ENCODE assay signal across 14 cellular contexts in the genomic region with DNA sequence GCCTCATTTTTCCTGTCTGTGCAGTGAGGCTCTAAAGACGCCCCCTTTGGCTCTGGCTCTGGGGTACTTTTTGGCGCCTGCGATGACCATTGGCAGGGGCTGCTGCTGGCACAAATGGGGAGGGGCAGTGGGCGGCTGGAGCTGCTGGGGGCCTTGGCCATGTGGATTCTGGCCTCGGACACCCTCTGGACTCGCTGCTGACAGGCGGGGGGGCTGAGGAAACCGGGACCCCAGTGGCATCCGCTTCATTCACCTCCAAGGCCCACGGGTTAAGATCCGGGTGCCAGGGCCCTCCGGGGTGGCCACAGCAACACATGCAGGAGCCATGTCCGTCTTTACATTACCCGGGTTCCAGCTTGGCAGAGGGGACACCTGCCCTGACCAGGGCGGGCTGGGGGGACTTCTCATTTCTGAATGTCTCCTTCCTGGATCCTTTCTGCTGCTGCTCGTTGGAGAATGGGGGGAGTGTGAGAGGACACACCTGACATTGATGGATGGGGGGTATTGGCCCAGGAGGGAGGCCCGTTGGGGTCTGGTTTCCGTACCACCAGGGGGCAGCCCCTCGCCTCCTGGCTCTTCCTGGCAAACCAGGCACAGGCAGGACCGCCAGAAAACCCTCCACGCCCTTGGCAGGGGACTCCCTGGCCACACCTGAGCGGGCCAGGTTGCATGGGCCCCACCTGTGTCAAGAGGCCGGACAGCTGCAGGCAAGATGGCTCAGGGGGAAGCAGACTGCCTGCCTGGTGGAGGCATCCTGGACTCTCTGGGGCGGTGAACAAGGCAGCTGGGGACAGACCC. TPM values are rescaled to one million over a fixed set of nuclear protein-coding genes. Genes with fewer than 3 reads are reported as not detected.
DNase-seq lines count a peak whose midpoint lies in the region; ATAC-seq and TF ChIP-seq lines count a peak whose summit lies in the region.
"Had no signal": no experiment of that assay in that cellular context is flagged by ENCODE, and none has a peak within 500 bp of the region (broad histone marks: within the 10 kb centered on the region; RNA-seq: fewer than 3 reads in every experiment).

No MANE protein-coding gene starts in this region.

- H3K36me3 Mint-ChIP-seq in activated naive CD8-positive, alpha-beta T cell treated with anti-CD3 and anti-CD28 coated beads, Interleukin-2, amount 10 ng/mL, durations not matched to agents 7 days and 5 days = peaks cover 3% of the 10 kb centered on the region
- H3K36me3 Mint-ChIP-seq in activated naive CD8-positive, alpha-beta T cell treated with anti-CD3 and anti-CD28 coated beads, Interleukin-2, amount 50 U/mL, for 24 hours (ENCODE audit: low read depth) = no peaks in the 10 kb centered on the region
- H3K36me3 Mint-ChIP-seq in activated T-helper 17 cell treated with anti-CD3 and anti-CD28 coated beads, Interleukin-2, amount 50 U/mL, for 72 hours (ENCODE audit: low read depth) = no peaks in the 10 kb centered on the region

- no peaks in the 10 kb centered on the region for H3K9me3 Mint-ChIP-seq in activated naive CD8-positive, alpha-beta T cell treated with anti-CD3 and anti-CD28 coated beads, Interleukin-2, amount 10 ng/mL, durations not matched to agents 7 days and 5 days
- no peaks in the 10 kb centered on the region for H3K9me3 Mint-ChIP-seq in activated naive CD8-positive, alpha-beta T cell treated with anti-CD3 and anti-CD28 coated beads, Interleukin-2, amount 50 U/mL, for 24 hours
- no peaks in the 10 kb centered on the region for H3K9me3 Mint-ChIP-seq in activated T-helper 17 cell treated with anti-CD3 and anti-CD28 coated beads, Interleukin-2, amount 50 U/mL, for 72 hours

- TF ChIP-seq CTCF in NB4 (IDR thresholded peaks at IDR 0.05; ENCODE audit: low read depth, low read length) = peak; percentile 30
- TF ChIP-seq CTCF in stomach (IDR thresholded peaks at IDR 0.05) = no peak

- H3K9me3 ChIP-seq in endocrine pancreas (ENCODE audit: control insufficient read depth, low read length) (no peaks in the 10 kb centered on the region), stomach (peaks cover 0 to 2% (median under 1%) of the 10 kb centered on the region in 4 donors)

- DNase-seq in activated naive CD8-positive, alpha-beta T cell treated with anti-CD3 and anti-CD28 coated beads, Interleukin-2, amount 10 ng/mL, durations not matched to agents 7 days and 5 days = no peak
- no peak for DNase-seq in activated naive CD8-positive, alpha-beta T cell treated with anti-CD3 and anti-CD28 coated beads, Interleukin-2, amount 50 U/mL, for 24 hours
- DNase-seq in NB4 (ENCODE audit: low read depth) (no peak), stomach (peak; percentile 48)
- DNase-seq: AML-193; hypothalamus; NCI-H526 treated with DMSO at 0.1 percent for 48 hours; stimulated activated CD4-positive, alpha-beta T cell treated with anti-CD3 and anti-CD28 coated beads, Interleukin-15, amount 100 ng/mL, for 24 hours had no signal

- TF ChIP-seq POLR2A in NB4 (IDR thresholded peaks at IDR 0.05; ENCODE audit: extremely low read depth, insufficient read length) (no peak), stomach (IDR thresholded peaks at IDR 0.05) (no peak)

- ATAC-seq in activated naive CD8-positive, alpha-beta T cell treated with anti-CD3 and anti-CD28 coated beads, Interleukin-2, amount 10 ng/mL, durations not matched to agents 7 days and 5 days (ENCODE audit: low read depth) = no peak
- ATAC-seq in activated naive CD8-positive, alpha-beta T cell treated with anti-CD3 and anti-CD28 coated beads, Interleukin-2, amount 50 U/mL, for 24 hours = no peak
- no peak for ATAC-seq in GM18867 (IDR thresholded peaks at IDR 0.05; ENCODE audit: unreplicated experiment)
- ATAC-seq in activated T-helper 17 cell treated with anti-CD3 and anti-CD28 coated beads, Interleukin-2, amount 50 U/mL, for 72 hours (replicated peaks) = no peak
- no peak for ATAC-seq in GM21576 (IDR thresholded peaks at IDR 0.05; ENCODE audit: unreplicated experiment)
- ATAC-seq: activated CD4-positive, CD25-positive, alpha-beta regulatory T cell treated with anti-CD3 and anti-CD28 coated beads, Interleukin-2, amount 50 U/mL, for 24 hours had no signal

- no peaks in the 10 kb centered on the region for H3K4me1 ChIP-seq in endocrine pancreas (ENCODE audit: control insufficient read depth, insufficient read depth, low read length)
- peaks cover 74 to 97% (median 91%) of the 10 kb centered on the region in 4 donors for H3K4me1 ChIP-seq in stomach

- H3K9ac ChIP-seq in endocrine pancreas (ENCODE audit: control insufficient read depth, insufficient read depth, low read length) = peak overlapping the region; percentile 20

- no peak overlapping the region for H3K4me3 ChIP-seq in NB4 (ENCODE audit: low read depth, low read length)
- H3K4me3 ChIP-seq in endocrine pancreas (ENCODE audit: control insufficient read depth, insufficient read depth, low read length) = no peak overlapping the region
- H3K4me3 ChIP-seq in stomach = no peak overlapping the region
- H3K4me3 ChIP-seq: SK-N-MC had no signal

- no peak for TF ChIP-seq EP300 in stomach (IDR thresholded peaks at IDR 0.05)

- H3K27me3 ChIP-seq in endocrine pancreas (ENCODE audit: control insufficient read depth, insufficient read depth, low read length) = no peaks in the 10 kb centered on the region
- no peaks in the 10 kb centered on the region for H3K27me3 ChIP-seq in stomach

- no peaks in the 10 kb centered on the region for H3K27me3 Mint-ChIP-seq in activated naive CD8-positive, alpha-beta T cell treated with anti-CD3 and anti-CD28 coated beads, Interleukin-2, amount 10 ng/mL, durations not matched to agents 7 days and 5 days
- no peaks in the 10 kb centered on the region for H3K27me3 Mint-ChIP-seq in activated naive CD8-positive, alpha-beta T cell treated with anti-CD3 and anti-CD28 coated beads, Interleukin-2, amount 50 U/mL, for 24 hours
- H3K27me3 Mint-ChIP-seq in activated T-helper 17 cell treated with anti-CD3 and anti-CD28 coated beads, Interleukin-2, amount 50 U/mL, for 72 hours = no peaks in the 10 kb centered on the region

- peak overlapping the region; percentile 25 for H3K4me3 Mint-ChIP-seq in activated naive CD8-positive, alpha-beta T cell treated with anti-CD3 and anti-CD28 coated beads, Interleukin-2, amount 10 ng/mL, durations not matched to agents 7 days and 5 days
- H3K4me3 Mint-ChIP-seq in activated naive CD8-positive, alpha-beta T cell treated with anti-CD3 and anti-CD28 coated beads, Interleukin-2, amount 50 U/mL, for 24 hours = no peak overlapping the region
- H3K4me3 Mint-ChIP-seq in activated T-helper 17 cell treated with anti-CD3 and anti-CD28 coated beads, Interleukin-2, amount 50 U/mL, for 72 hours = no peak overlapping the region

- H3K4me1 Mint-ChIP-seq in activated naive CD8-positive, alpha-beta T cell treated with anti-CD3 and anti-CD28 coated beads, Interleukin-2, amount 10 ng/mL, durations not matched to agents 7 days and 5 days = no peaks in the 10 kb centered on the region
- no peaks in the 10 kb centered on the region for H3K4me1 Mint-ChIP-seq in activated naive CD8-positive, alpha-beta T cell treated with anti-CD3 and anti-CD28 coated beads, Interleukin-2, amount 50 U/mL, for 24 hours
- H3K4me1 Mint-ChIP-seq in activated T-helper 17 cell treated with anti-CD3 and anti-CD28 coated beads, Interleukin-2, amount 50 U/mL, for 72 hours = no peaks in the 10 kb centered on the region

- H3K36me3 ChIP-seq in endocrine pancreas (ENCODE audit: control insufficient read depth, insufficient read depth, low read length) (peaks cover 4% of the 10 kb centered on the region), stomach (peaks cover 9 to 35% (median 24%) of the 10 kb centered on the region in 4 donors)

- intact Hi-C loops in stomach (cut with DNase I; ENCODE audit: low total_unique reads) = no loop called here

- peak overlapping the region; percentile 15 to 65 (median 29) for H3K27ac ChIP-seq in stomach
- H3K27ac ChIP-seq: SK-N-MC had no signal

- POLR2A ChIA-PET in activated naive CD8-positive, alpha-beta T cell treated with anti-CD3 and anti-CD28 coated beads, Interleukin-2, amount 10 ng/mL, durations not matched to agents 7 days and 5 days (lab: Charles Lee) = no interaction called here

- 59 to 70% (median 64%) methylated on average over 7 to 24 of the region's 24 CpGs for WGBS in stomach, 5 donors

- no peak overlapping the region for H3K27ac Mint-ChIP-seq in activated naive CD8-positive, alpha-beta T cell treated with anti-CD3 and anti-CD28 coated beads, Interleukin-2, amount 10 ng/mL, durations not matched to agents 7 days and 5 days
- no peak overlapping the region for H3K27ac Mint-ChIP-seq in activated naive CD8-positive, alpha-beta T cell treated with anti-CD3 and anti-CD28 coated beads, Interleukin-2, amount 50 U/mL, for 24 hours
- no peak overlapping the region for H3K27ac Mint-ChIP-seq in activated T-helper 17 cell treated with anti-CD3 and anti-CD28 coated beads, Interleukin-2, amount 50 U/mL, for 72 hours

RNA-seq across cellular contexts. Expression of gene GSE1, which starts 21.8 kb away (rescaled TPM):
- 10 to 100 TPM; 60.9 to 62.5 TPM for total RNA-seq in activated naive CD8-positive, alpha-beta T cell treated with anti-CD3 and anti-CD28 coated beads, Interleukin-2, amount 10 ng/mL, durations not matched to agents 7 days and 5 days
- total RNA-seq in stomach = 100 to 1,000 TPM in 4 of 5 donors, 10 to 100 TPM in 1; 58.2 to 294 (median 141) TPM
- polyA plus RNA-seq in stomach = 10 to 100 TPM; 11.8 to 21.1 (median 12.9) TPM
- total RNA-seq in activated T-helper 17 cell treated with anti-CD3 and anti-CD28 coated beads, Interleukin-2, amount 50 U/mL, for 72 hours = 10 to 100 TPM; 12.1 to 17.4 TPM

RNA-seq across cellular contexts. Expression of gene GINS2, which starts 53.8 kb away (rescaled TPM):
- 10 to 100 TPM; 33.4 to 34.2 TPM for total RNA-seq in activated naive CD8-positive, alpha-beta T cell treated with anti-CD3 and anti-CD28 coated beads, Interleukin-2, amount 10 ng/mL, durations not matched to agents 7 days and 5 days
- total RNA-seq in stomach = 1 to 10 TPM in 3 of 5 donors, under 1 TPM in 1, not detected in 1; 0.87 to 2.0 (median 1.9) TPM
- 1 to 10 TPM; 1.5 to 3.6 (median 2.9) TPM for polyA plus RNA-seq in stomach
- total RNA-seq in activated T-helper 17 cell treated with anti-CD3 and anti-CD28 coated beads, Interleukin-2, amount 50 U/mL, for 72 hours = 10 to 100 TPM; 39.1 to 64.2 TPM

Comparison
In these comparisons a context has a peak if more than half of its experiments do, and no peak if none do; other contexts are left out.
1. RNA of gene GINS2, which starts 53.8 kb away (total RNA-seq): 39.1 to 64.2 TPM in activated T-helper 17 cell treated with anti-CD3 and anti-CD28 coated beads, Interleukin-2, amount 50 U/mL, for 72 hours and 33.4 to 34.2 TPM in activated naive CD8-positive, alpha-beta T cell treated with anti-CD3 and anti-CD28 coated beads, Interleukin-2, amount 10 ng/mL, durations not matched to agents 7 days and 5 days; 0.87 to 2.0 TPM in stomach; every median in the first group is over 10 times any median in the second.